Comparison of ENCODE assay signal across 33 cellular contexts in the genomic region with DNA sequence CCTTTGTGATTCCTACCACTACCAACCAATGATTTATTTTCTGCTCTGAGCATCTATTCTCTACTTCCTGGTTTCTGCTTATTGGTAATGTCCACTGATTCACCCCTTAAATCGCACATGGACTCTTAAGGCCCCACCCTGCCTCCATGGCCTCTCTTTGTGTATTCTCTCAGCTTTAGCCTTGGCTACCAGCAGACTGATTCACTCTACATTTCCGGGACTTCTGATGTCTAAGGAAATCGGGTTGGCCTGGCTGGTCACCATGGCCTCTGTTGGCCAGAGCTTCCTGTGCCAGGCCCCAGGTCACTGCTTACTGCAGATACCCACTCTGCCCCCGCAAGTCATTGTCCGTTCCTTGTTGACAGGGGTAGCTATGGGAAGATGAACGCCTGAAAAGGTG. TPM values are rescaled to one million over a fixed set of nuclear protein-coding genes. Genes with fewer than 3 reads are reported as not detected.
"Had no signal": no experiment of that assay in that cellular context is flagged by ENCODE, and none has a peak within 500 bp of the region (broad histone marks: within the 10 kb centered on the region; RNA-seq: fewer than 3 reads in every experiment).

No MANE protein-coding gene starts in this region.

- H3K9me3 Mint-ChIP-seq: activated B cell treated with CpG ODN at 0.5 μM for 24 hours; activated CD4-positive, alpha-beta memory T cell treated with anti-CD3 and anti-CD28 coated beads for 36 hours; activated CD4-positive, alpha-beta T cell treated with anti-CD3 and anti-CD28 coated beads, Interleukin-2, amount 10 ng/mL, durations not matched to agents 24 days and 14 days; activated naive CD4-positive, alpha-beta T cell treated with anti-CD3 and anti-CD28 coated beads for 36 hours; activated naive CD4-positive, alpha-beta T cell treated with anti-CD3 and anti-CD28 coated beads, Interleukin-2, amount 50 U/mL, for 24 hours; activated naive CD8-positive, alpha-beta T cell treated with anti-CD3 and anti-CD28 coated beads for 36 hours; activated naive CD8-positive, alpha-beta T cell treated with anti-CD3 and anti-CD28 coated beads, Interleukin-2, amount 50 U/mL, for 24 hours; activated T-helper 1 cell treated with anti-CD3 and anti-CD28 coated beads, Interleukin-12 subunit alpha, Interleukin-12 subunit beta, Interleukin-2, Interleukin-4 antibody, amounts not matched to agents 30 ng/mL and 10 ng/mL and 1 ng/mL, durations not matched to agents 14 hours and 24 hours and 36 hours; activated T-helper 2 cell treated with anti-CD3 and anti-CD28 coated beads, Interferon-gamma antibody, Interleukin-2, Interleukin-4, amounts not matched to agents 10 μg/mL and 5 μg/mL and 100 μg/mL, durations not matched to agents 14 hours and 24 hours and 36 hours; T-helper 2 cell treated with Interferon-gamma antibody and Interleukin-4, amounts not matched to agents 5 μg/mL and 100 μg/mL, for 36 hours had no signal

- H3K4me1 ChIP-seq: adrenal gland, body of pancreas, gastroesophageal sphincter had no signal

- H3K27ac ChIP-seq: adrenal gland, body of pancreas, esophagus muscularis mucosa, gastroesophageal sphincter, WERI-Rb-1 had no signal

- H3K27me3 ChIP-seq: adrenal gland, body of pancreas, dorsolateral prefrontal cortex, gastroesophageal sphincter had no signal

- H3K27me3 Mint-ChIP-seq: activated CD4-positive, alpha-beta T cell treated with anti-CD3 and anti-CD28 coated beads, Interleukin-2, amount 10 ng/mL, durations not matched to agents 24 days and 14 days; activated CD8-positive, alpha-beta memory T cell treated with anti-CD3 and anti-CD28 coated beads, Interleukin-2, amount 10 ng/mL, durations not matched to agents 7 days and 5 days; activated naive CD8-positive, alpha-beta T cell treated with anti-CD3 and anti-CD28 coated beads, Interleukin-2, amount 50 U/mL, for 24 hours had no signal

- H3K9me3 ChIP-seq: adrenal gland, body of pancreas had no signal

- H3K36me3 ChIP-seq: adrenal gland, esophagus muscularis mucosa, gastroesophageal sphincter, WERI-Rb-1 had no signal

- ATAC-seq: activated CD4-positive, CD25-positive, alpha-beta regulatory T cell treated with anti-CD3 and anti-CD28 coated beads, Interleukin-2, amount 50 U/mL, for 24 hours; activated CD8-positive, alpha-beta memory T cell treated with anti-CD3 and anti-CD28 coated beads, Interleukin-2, amount 10 ng/mL, durations not matched to agents 7 days and 5 days; activated CD8-positive, alpha-beta T cell treated with anti-CD3 and anti-CD28 coated beads, Interleukin-2, amount 10 ng/mL, durations not matched to agents 7 days and 5 days; activated naive CD8-positive, alpha-beta T cell treated with anti-CD3 and anti-CD28 coated beads, Interleukin-2, amount 50 U/mL, for 24 hours; body of pancreas; gastroesophageal sphincter; T-helper 17 cell had no signal

- H3K4me3 Mint-ChIP-seq: activated B cell treated with CpG ODN at 0.5 μM for 24 hours; activated CD4-positive, alpha-beta memory T cell treated with anti-CD3 and anti-CD28 coated beads for 36 hours; activated CD4-positive, alpha-beta T cell treated with anti-CD3 and anti-CD28 coated beads, Interleukin-2, amount 10 ng/mL, durations not matched to agents 24 days and 14 days; activated CD8-positive, alpha-beta memory T cell treated with anti-CD3 and anti-CD28 coated beads, Interleukin-2, amount 10 ng/mL, durations not matched to agents 7 days and 5 days; activated CD8-positive, alpha-beta T cell treated with anti-CD3 and anti-CD28 coated beads, Interleukin-2, amount 10 ng/mL, durations not matched to agents 7 days and 5 days; activated naive CD4-positive, alpha-beta T cell treated with anti-CD3 and anti-CD28 coated beads for 36 hours; activated naive CD4-positive, alpha-beta T cell treated with anti-CD3 and anti-CD28 coated beads, Interleukin-2, amount 50 U/mL, for 24 hours; activated naive CD8-positive, alpha-beta T cell treated with anti-CD3 and anti-CD28 coated beads for 36 hours; activated naive CD8-positive, alpha-beta T cell treated with anti-CD3 and anti-CD28 coated beads, Interleukin-2, amount 50 U/mL, for 24 hours; activated T-helper 1 cell treated with anti-CD3 and anti-CD28 coated beads, Interleukin-12 subunit alpha, Interleukin-12 subunit beta, Interleukin-2, Interleukin-4 antibody, amounts not matched to agents 30 ng/mL and 10 ng/mL and 1 ng/mL, durations not matched to agents 14 hours and 24 hours and 36 hours; T-helper 17 cell; T-helper 2 cell treated with Interferon-gamma antibody and Interleukin-4, amounts not matched to agents 5 μg/mL and 100 μg/mL, for 36 hours had no signal

- H3K4me1 Mint-ChIP-seq: activated B cell treated with CpG ODN at 0.5 μM for 24 hours; activated CD4-positive, alpha-beta T cell treated with anti-CD3 and anti-CD28 coated beads, Interleukin-2, amount 10 ng/mL, durations not matched to agents 24 days and 14 days; activated CD8-positive, alpha-beta memory T cell treated with anti-CD3 and anti-CD28 coated beads, Interleukin-2, amount 10 ng/mL, durations not matched to agents 7 days and 5 days; activated naive CD4-positive, alpha-beta T cell treated with anti-CD3 and anti-CD28 coated beads, Interleukin-2, amount 50 U/mL, for 24 hours; activated naive CD8-positive, alpha-beta T cell treated with anti-CD3 and anti-CD28 coated beads for 36 hours; activated naive CD8-positive, alpha-beta T cell treated with anti-CD3 and anti-CD28 coated beads, Interleukin-2, amount 50 U/mL, for 24 hours; T-helper 17 cell had no signal

- DNase-seq: activated B cell treated with CpG ODN at 0.5 μM for 24 hours; activated CD4-positive, alpha-beta memory T cell treated with anti-CD3 and anti-CD28 coated beads for 36 hours; activated CD4-positive, alpha-beta T cell treated with anti-CD3 and anti-CD28 coated beads, Interleukin-2, amount 10 ng/mL, durations not matched to agents 24 days and 14 days; activated CD8-positive, alpha-beta memory T cell treated with anti-CD3 and anti-CD28 coated beads, Interleukin-2, amount 10 ng/mL, durations not matched to agents 7 days and 5 days; activated CD8-positive, alpha-beta memory T cell treated with anti-CD3 and anti-CD28 coated beads, Interleukin-2, amount 50 U/mL, for 4 hours; activated CD8-positive, alpha-beta T cell treated with anti-CD3 and anti-CD28 coated beads, Interleukin-2, amount 10 ng/mL, durations not matched to agents 7 days and 5 days; activated effector memory CD4-positive, alpha-beta T cell treated with anti-CD3 and anti-CD28 coated beads, Interleukin-2, amount 50 U/mL, for 16 hours; activated naive CD4-positive, alpha-beta T cell treated with anti-CD3 and anti-CD28 coated beads for 36 hours; activated naive CD8-positive, alpha-beta T cell treated with anti-CD3 and anti-CD28 coated beads for 36 hours; activated naive CD8-positive, alpha-beta T cell treated with anti-CD3 and anti-CD28 coated beads, Interleukin-2, amount 50 U/mL, for 24 hours; activated T-cell treated with anti-CD3 and anti-CD28 coated beads, Interleukin-2, amount 50 U/mL, for 1 hour; activated T-cell treated with anti-CD3 and anti-CD28 coated beads, Interleukin-2, amount 50 U/mL, for 48 hours; adrenal gland; amygdala; aorta; body of pancreas; caudate nucleus; dorsolateral prefrontal cortex; effector memory CD4-positive, alpha-beta T cell; erythroblast; foreskin melanocyte; T-helper 1 cell; T-helper 17 cell; T1000; WERI-Rb-1 had no signal

- H3K4me3 ChIP-seq: adrenal gland, body of pancreas, dorsolateral prefrontal cortex, esophagus muscularis mucosa, gastroesophageal sphincter had no signal

- H3K27ac Mint-ChIP-seq: activated B cell treated with CpG ODN at 0.5 μM for 24 hours; activated CD4-positive, alpha-beta memory T cell treated with anti-CD3 and anti-CD28 coated beads for 36 hours; activated CD4-positive, alpha-beta T cell treated with anti-CD3 and anti-CD28 coated beads, Interleukin-2, amount 10 ng/mL, durations not matched to agents 24 days and 14 days; activated CD8-positive, alpha-beta memory T cell treated with anti-CD3 and anti-CD28 coated beads, Interleukin-2, amount 10 ng/mL, durations not matched to agents 7 days and 5 days; activated CD8-positive, alpha-beta T cell treated with anti-CD3 and anti-CD28 coated beads, Interleukin-2, amount 10 ng/mL, durations not matched to agents 7 days and 5 days; activated naive CD4-positive, alpha-beta T cell treated with anti-CD3 and anti-CD28 coated beads for 36 hours; activated naive CD4-positive, alpha-beta T cell treated with anti-CD3 and anti-CD28 coated beads, Interleukin-2, amount 50 U/mL, for 24 hours; activated naive CD8-positive, alpha-beta T cell treated with anti-CD3 and anti-CD28 coated beads for 36 hours; activated naive CD8-positive, alpha-beta T cell treated with anti-CD3 and anti-CD28 coated beads, Interleukin-2, amount 50 U/mL, for 24 hours; activated T-helper 1 cell treated with anti-CD3 and anti-CD28 coated beads, Interleukin-12 subunit alpha, Interleukin-12 subunit beta, Interleukin-2, Interleukin-4 antibody, amounts not matched to agents 30 ng/mL and 10 ng/mL and 1 ng/mL, durations not matched to agents 14 hours and 24 hours and 36 hours; activated T-helper 2 cell treated with anti-CD3 and anti-CD28 coated beads, Interferon-gamma antibody, Interleukin-2, Interleukin-4, amounts not matched to agents 10 μg/mL and 5 μg/mL and 100 μg/mL, durations not matched to agents 14 hours and 24 hours and 36 hours; T-helper 17 cell; T-helper 2 cell treated with Interferon-gamma antibody and Interleukin-4, amounts not matched to agents 5 μg/mL and 100 μg/mL, for 36 hours had no signal

RNA-seq across cellular contexts. Expression of a gene that starts 40.9 kb away (rescaled TPM):
- total RNA-seq: activated B cell treated with CpG ODN at 0.5 μM for 24 hours; activated CD4-positive, alpha-beta memory T cell treated with anti-CD3 and anti-CD28 coated beads for 36 hours; activated CD4-positive, alpha-beta T cell treated with anti-CD3 and anti-CD28 coated beads, Interleukin-2, amount 10 ng/mL, durations not matched to agents 24 days and 14 days; activated CD8-positive, alpha-beta memory T cell treated with anti-CD3 and anti-CD28 coated beads for 36 hours; activated CD8-positive, alpha-beta memory T cell treated with anti-CD3 and anti-CD28 coated beads, Interleukin-2, amount 10 ng/mL, durations not matched to agents 7 days and 5 days; activated CD8-positive, alpha-beta T cell treated with anti-CD3 and anti-CD28 coated beads, Interleukin-2, amount 10 ng/mL, durations not matched to agents 7 days and 5 days; activated naive CD4-positive, alpha-beta T cell treated with anti-CD3 and anti-CD28 coated beads for 36 hours; activated naive CD8-positive, alpha-beta T cell treated with anti-CD3 and anti-CD28 coated beads for 36 hours; activated T-helper 1 cell treated with anti-CD3 and anti-CD28 coated beads, Interleukin-12 subunit alpha, Interleukin-12 subunit beta, Interleukin-2, Interleukin-4 antibody, amounts not matched to agents 30 ng/mL and 10 ng/mL and 1 ng/mL, durations not matched to agents 14 hours and 24 hours and 36 hours; activated T-helper 2 cell treated with anti-CD3 and anti-CD28 coated beads, Interferon-gamma antibody, Interleukin-2, Interleukin-4, amounts not matched to agents 10 μg/mL and 5 μg/mL and 100 μg/mL, durations not matched to agents 14 hours and 24 hours and 36 hours; T-helper 17 cell had no signal
